Comparison of ENCODE assay signal across 13 cellular contexts in the genomic region with DNA sequence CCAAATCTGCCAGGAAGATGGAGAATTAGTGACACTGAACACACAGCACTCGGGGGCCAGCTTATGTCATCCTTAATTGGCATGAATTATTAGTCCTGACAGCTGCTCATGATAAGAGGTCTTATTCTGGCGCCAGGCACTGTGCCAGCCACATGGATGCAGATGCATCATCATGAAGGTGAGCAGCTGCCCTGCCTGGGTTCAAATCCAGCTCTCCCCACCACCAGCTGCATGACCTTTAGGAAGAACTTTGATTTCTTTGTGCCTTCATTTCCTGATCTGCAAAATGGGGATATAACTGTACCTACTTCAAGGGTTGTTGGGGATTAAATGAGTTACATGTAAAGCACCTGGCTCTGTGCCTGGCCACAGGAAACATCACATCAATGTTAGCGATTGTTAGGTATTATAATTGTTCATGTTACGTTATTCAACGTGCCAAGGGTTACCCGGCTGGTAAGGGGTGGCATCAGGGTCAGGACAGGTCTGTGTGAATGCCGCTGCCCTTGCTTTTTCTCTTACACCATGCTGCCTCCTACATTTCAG. TPM values are rescaled to one million over a fixed set of nuclear protein-coding genes. Genes with fewer than 3 reads are reported as not detected.
DNase-seq lines count a peak whose midpoint lies in the region; ATAC-seq and TF ChIP-seq lines count a peak whose summit lies in the region.
"Had no signal": no experiment of that assay in that cellular context is flagged by ENCODE, and none has a peak within 500 bp of the region (broad histone marks: within the 10 kb centered on the region; RNA-seq: fewer than 3 reads in every experiment).

No MANE protein-coding gene starts in this region.

- no peaks in the 10 kb centered on the region for H3K9me3 Mint-ChIP-seq in MCF 10A (ENCODE audit: unreplicated experiment)
- no peaks in the 10 kb centered on the region for H3K9me3 Mint-ChIP-seq in CD4-positive, alpha-beta memory T cell

- TF ChIP-seq CTCF in MCF 10A (IDR thresholded peaks at IDR 0.05; ENCODE audit: unreplicated experiment) (no peak), breast epithelium (IDR thresholded peaks at IDR 0.05) (no peak), PC-9 (conservative IDR thresholded peaks at IDR 0.05) (no peak), foreskin keratinocyte (conservative IDR thresholded peaks at IDR 0.05) (no peak)

- H3K4me3 ChIP-seq in breast epithelium (no peak overlapping the region), PC-9 (0 out of 2 replicates have a peak overlapping the region, but pooled peaks have one; percentile 30)
- H3K4me3 ChIP-seq in CD4-positive, alpha-beta memory T cell (ENCODE audit: low read length in 2 of 2) = no peak overlapping the region
- H3K4me3 ChIP-seq: gastroesophageal sphincter, SJSA1 had no signal

- H3K4me2 ChIP-seq in PC-9 = peak overlapping the region; percentile 66

- H3K36me3 Mint-ChIP-seq in MCF 10A (ENCODE audit: insufficient read depth, unreplicated experiment) = peaks cover 11% of the 10 kb centered on the region
- H3K36me3 Mint-ChIP-seq in CD4-positive, alpha-beta memory T cell = peaks cover 2 to 4% of the 10 kb centered on the region in 2 donors

- BruUV-seq in MCF 10A (replicated peaks; lab: Mats Ljungman, UMichigan) (no TSS peak), PC-9 (replicated peaks; lab: Mats Ljungman, UMichigan) (no TSS peak)

- CTCF ChIA-PET in MCF 10A (lab: Yijun Ruan, JAX) = interaction anchor here (0.7 to 7.4 kb wide), 9 partner anchors 8 to 800 kb away, joined by 3 to 88 read pairs (median 4); no protein-coding TSS in a partner anchor
- CTCF ChIA-PET in PC-9 (lab: Charles Lee) = interaction anchor here (0.6 to 1.2 kb wide), 2 partner anchors 11 to 73 kb away, joined by 3 read pairs; no protein-coding TSS in a partner anchor
- CTCF ChIA-PET in CD4-positive, alpha-beta memory T cell (lab: Charles Lee; ENCODE audit: partially characterized antibody) = interaction anchor here (1.2 to 3.9 kb wide), 3 partner anchors 16 to 475 kb away, joined by 3 to 18 read pairs (median 7); no protein-coding TSS in a partner anchor

- no peaks in the 10 kb centered on the region for H3K36me3 ChIP-seq in breast epithelium
- peaks cover 15% of the 10 kb centered on the region; the same call in 1 of the 2 replicates for H3K36me3 ChIP-seq in PC-9 (ENCODE audit: low read depth)
- no peaks in the 10 kb centered on the region for H3K36me3 ChIP-seq in CD4-positive, alpha-beta memory T cell (ENCODE audit: insufficient read depth, low read length)

- H3K27me3 ChIP-seq in breast epithelium (no peaks in the 10 kb centered on the region), PC-9 (ENCODE audit: insufficient read depth, low read depth) (no peaks in the 10 kb centered on the region), foreskin keratinocyte (no peaks in the 10 kb centered on the region)
- no peaks in the 10 kb centered on the region for H3K27me3 ChIP-seq in CD4-positive, alpha-beta memory T cell (ENCODE audit: insufficient read depth, low read length)
- H3K27me3 ChIP-seq: gastroesophageal sphincter, SJSA1 had no signal

- no peaks in the 10 kb centered on the region for H3K9me2 ChIP-seq in PC-9 (ENCODE audit: insufficient read depth)

- no peaks in the 10 kb centered on the region for H3K27me3 Mint-ChIP-seq in MCF 10A (ENCODE audit: insufficient read depth, unreplicated experiment)
- no peaks in the 10 kb centered on the region for H3K27me3 Mint-ChIP-seq in CD4-positive, alpha-beta memory T cell

- no peaks in the 10 kb centered on the region for H4K20me1 ChIP-seq in PC-9 (ENCODE audit: insufficient read depth)

- H3K9me3 ChIP-seq in breast epithelium (no peaks in the 10 kb centered on the region), PC-9 (ENCODE audit: insufficient read depth, low read depth) (no peaks in the 10 kb centered on the region)
- no peaks in the 10 kb centered on the region for H3K9me3 ChIP-seq in CD4-positive, alpha-beta memory T cell (ENCODE audit: control insufficient read depth in 1 of 2, low read length in 2 of 2)
- H3K9me3 ChIP-seq: gastroesophageal sphincter, SJSA1 had no signal

- DNase-seq in MCF 10A (ENCODE audit: unreplicated experiment) = no peak
- no peak for DNase-seq in breast epithelium (ENCODE audit: low spot score in 2 of 2)
- DNase-seq in PC-9 = no peak
- DNase-seq in foreskin keratinocyte = no peak
- no peak for DNase-seq in CD4-positive, alpha-beta memory T cell
- DNase-seq in NCI-H1436 (lab: John Stamatoyannopoulos, UW) = no peak
- DNase-seq: DMS79, NCI-H1048 had no signal

- H3K27ac ChIP-seq in breast epithelium = no peak overlapping the region
- peak overlapping the region; percentile 70 for H3K27ac ChIP-seq in PC-9
- H3K27ac ChIP-seq in foreskin keratinocyte = peak overlapping the region; percentile 48
- no peak overlapping the region for H3K27ac ChIP-seq in CD4-positive, alpha-beta memory T cell (ENCODE audit: low read depth, low read length)
- H3K27ac ChIP-seq: parathyroid adenoma, SJSA1 had no signal

- peaks cover 34% of the 10 kb centered on the region for H3K4me1 Mint-ChIP-seq in MCF 10A (ENCODE audit: insufficient read depth, unreplicated experiment)
- H3K4me1 Mint-ChIP-seq in CD4-positive, alpha-beta memory T cell = peaks cover 22 to 32% (median 27%) of the 10 kb centered on the region in 4 donors

- ATAC-seq in foreskin keratinocyte (peak; percentile 7), HG03108 (IDR thresholded peaks at IDR 0.05; ENCODE audit: unreplicated experiment) (no peak)
- ATAC-seq in activated CD4-positive, CD25-positive, alpha-beta regulatory T cell treated with anti-CD3 and anti-CD28 coated beads, Interleukin-2, amount 50 U/mL, for 24 hours = no peak

- no peak overlapping the region for H2AFZ ChIP-seq in PC-9

- H3F3A ChIP-seq in PC-9 (ENCODE audit: insufficient read depth, low read depth) = peaks cover 25% of the 10 kb centered on the region; the same call in 1 of the 2 replicates

- intact Hi-C loops in MCF 10A (cut with micrococcal nuclease) = loop anchor here (1.0 kb wide), 1 partner anchor 475 kb away; no protein-coding TSS in a partner anchor
- intact Hi-C loops in breast epithelium (cut with DNase I; ENCODE audit: low total_unique reads) = no loop called here
- intact Hi-C loops in PC-9 (cut with micrococcal nuclease; ENCODE audit: unreplicated experiment) = loop anchor here (1.0 to 10.0 kb wide), 10 partner anchors 8 to 716 kb away; no protein-coding TSS in a partner anchor
- intact Hi-C loops in CD4-positive, alpha-beta memory T cell (cut with micrococcal nuclease) = loop anchor here (10.0 kb wide), 2 partner anchors 1096 to 1644 kb away; a partner anchor contains a TSS

- H3K4me3 Mint-ChIP-seq in MCF 10A (ENCODE audit: unreplicated experiment) = peak overlapping the region; percentile 50
- no peak overlapping the region for H3K4me3 Mint-ChIP-seq in CD4-positive, alpha-beta memory T cell

- POLR2A ChIA-PET in MCF 10A (lab: Yijun Ruan, JAX) (interaction anchor here (0.5 to 0.7 kb wide), 3 partner anchors 8 to 431 kb away, joined by 3 read pairs; a partner anchor contains a TSS), PC-9 (lab: Charles Lee; ENCODE audit: unreplicated experiment) (no interaction called here)
- POLR2A ChIA-PET in CD4-positive, alpha-beta memory T cell (lab: Charles Lee; ENCODE audit: partially characterized antibody) = no interaction called here

- no peak for TF ChIP-seq POLR2A in breast epithelium (IDR thresholded peaks at IDR 0.05)

- H3K79me2 ChIP-seq in PC-9 (ENCODE audit: low read depth) = peaks cover 71% of the 10 kb centered on the region
- H3K79me2 ChIP-seq: parathyroid adenoma had no signal

- no peaks in the 10 kb centered on the region for H3K4me1 ChIP-seq in breast epithelium
- H3K4me1 ChIP-seq in PC-9 (replicated peaks; ENCODE audit: insufficient read depth) = peaks cover 59% of the 10 kb centered on the region
- peaks cover 3% of the 10 kb centered on the region for H3K4me1 ChIP-seq in foreskin keratinocyte
- peaks cover 14% of the 10 kb centered on the region for H3K4me1 ChIP-seq in CD4-positive, alpha-beta memory T cell (ENCODE audit: insufficient read depth, low read length)

- H3K27ac Mint-ChIP-seq in MCF 10A (ENCODE audit: low read depth, unreplicated experiment) = no peak overlapping the region
- H3K27ac Mint-ChIP-seq in CD4-positive, alpha-beta memory T cell = no peak overlapping the region

RNA-seq across cellular contexts. Expression of a gene that starts 5.7 kb away (rescaled TPM):
- total RNA-seq in MCF 10A (2022) (21.2 and 21.8 TPM in 2 replicates), breast epithelium (10 to 100 TPM in 2 of 3 donors, 1 to 10 TPM in 1; 5.6 to 23.3 (median 17.3) TPM), PC-9 (2021) (74.7 and 87.7 TPM in 2 replicates), foreskin keratinocyte (17.0 and 17.5 TPM in 2 replicates)
- polyA plus RNA-seq in foreskin keratinocyte = 15.3 and 17.7 TPM in 2 replicates
- total RNA-seq in CD4-positive, alpha-beta memory T cell = 10 to 100 TPM; 10.1 to 12.2 TPM
- 1 to 10 TPM; 2.5 to 9.2 TPM for polyA plus RNA-seq in CD4-positive, alpha-beta memory T cell

RNA-seq across cellular contexts. Expression of a gene that starts 16.8 kb away (rescaled TPM):
- total RNA-seq in MCF 10A (2022) (not detected in 2 replicates), breast epithelium (1 to 10 TPM; 2.6 to 6.6 (median 3.9) TPM), PC-9 (2021) (50.3 and 52.9 TPM in 2 replicates), foreskin keratinocyte (0.34 and 0.81 TPM in 2 replicates)
- polyA plus RNA-seq in foreskin keratinocyte = 0.19 and 0.48 TPM in 2 replicates
- total RNA-seq in CD4-positive, alpha-beta memory T cell = 10 to 100 TPM; 11.1 to 13.8 TPM
- polyA plus RNA-seq in CD4-positive, alpha-beta memory T cell = 1 to 10 TPM; 3.1 to 6.1 TPM

Comparison
In these comparisons a context has a peak if more than half of its experiments do, and no peak if none do; other contexts are left out.
1. H3K27ac ChIP-seq: peak in PC-9 (single experiment) and foreskin keratinocyte (single experiment); none in breast epithelium (0 of 2) and CD4-positive, alpha-beta memory T cell (single experiment).